26 cellular contexts compared by ENCODE assay signal in the genomic region with DNA sequence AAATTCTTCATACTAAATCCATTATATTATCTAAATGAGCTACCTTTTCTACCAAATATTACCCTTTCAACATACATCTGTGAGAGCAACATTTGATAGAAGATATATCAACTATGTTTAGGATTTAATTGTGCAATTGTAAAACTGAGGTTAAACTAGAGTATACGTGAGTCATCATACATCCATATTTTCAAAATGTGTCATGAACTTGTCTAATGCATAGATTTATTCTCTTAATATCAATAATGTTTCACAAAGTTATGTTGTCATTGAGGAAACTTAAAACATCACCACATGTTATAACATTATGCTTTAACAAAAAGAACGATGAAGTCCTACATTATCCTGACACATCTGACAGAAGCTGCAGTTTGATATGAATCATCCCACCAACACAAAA.
"Had no signal": no experiment of that assay in that cellular context is flagged by ENCODE, and none has a peak within 500 bp of the region (broad histone marks: within the 10 kb centered on the region; RNA-seq: fewer than 3 reads in every experiment).

No MANE protein-coding gene starts in this region.

- H3K27me3 ChIP-seq: adrenal gland, cardiac muscle cell, Peyer's patch had no signal

- H3K4me3 ChIP-seq: adrenal gland, cardiac muscle cell, Peyer's patch had no signal

- H3K4me1 Mint-ChIP-seq: activated naive CD8-positive, alpha-beta T cell treated with anti-CD3 and anti-CD28 coated beads, Interleukin-2, amount 10 ng/mL, durations not matched to agents 7 days and 5 days; WTC11 had no signal

- H3K4me1 ChIP-seq: adrenal gland, Peyer's patch had no signal

- H3K27me3 Mint-ChIP-seq: activated naive CD8-positive, alpha-beta T cell treated with anti-CD3 and anti-CD28 coated beads, Interleukin-2, amount 10 ng/mL, durations not matched to agents 7 days and 5 days had no signal

- H3K9me3 ChIP-seq: adrenal gland, Peyer's patch had no signal

- H3K36me3 Mint-ChIP-seq: activated naive CD8-positive, alpha-beta T cell treated with anti-CD3 and anti-CD28 coated beads, Interleukin-2, amount 10 ng/mL, durations not matched to agents 7 days and 5 days had no signal

- H3K27ac ChIP-seq: adrenal gland, cardiac muscle cell, Peyer's patch had no signal

- H3K27ac Mint-ChIP-seq: activated CD8-positive, alpha-beta T cell treated with anti-CD3 and anti-CD28 coated beads, Interleukin-2, amount 10 ng/mL, durations not matched to agents 7 days and 5 days; activated naive CD8-positive, alpha-beta T cell treated with anti-CD3 and anti-CD28 coated beads, Interleukin-2, amount 10 ng/mL, durations not matched to agents 7 days and 5 days; T-helper 1 cell treated with Interleukin-12 subunit alpha and Interleukin-12 subunit beta and Interleukin-4 antibody, amounts not matched to agents 30 μg/mL and 1 μg/mL, for 36 hours; WTC11 had no signal

- H3K36me3 ChIP-seq: adrenal gland, cardiac muscle cell, Peyer's patch had no signal

- DNase-seq: activated CD4-positive, alpha-beta T cell treated with anti-CD3 and anti-CD28 coated beads for 48 hours; activated CD4-positive, alpha-beta T cell treated with anti-CD3 and anti-CD28 coated beads, Interleukin-2, amount 50 U/mL, for 4 hours; activated CD4-positive, CD25-positive, alpha-beta regulatory T cell treated with anti-CD3 and anti-CD28 coated beads, Interleukin-2, amount 50 U/mL, for 72 hours; activated CD8-positive, alpha-beta memory T cell treated with anti-CD3 and anti-CD28 coated beads, Interleukin-2, amount 50 U/mL, for 48 hours; activated CD8-positive, alpha-beta T cell treated with anti-CD3 and anti-CD28 coated beads, Interleukin-2, amount 10 ng/mL, durations not matched to agents 7 days and 5 days; activated naive CD4-positive, alpha-beta T cell treated with anti-CD3 and anti-CD28 coated beads, Interleukin-2, amount 50 U/mL, for 16 hours; activated naive CD8-positive, alpha-beta T cell treated with anti-CD3 and anti-CD28 coated beads, Interleukin-2, amount 10 ng/mL, durations not matched to agents 7 days and 5 days; activated T-cell treated with anti-CD3 and anti-CD28 coated beads, Interleukin-2, amount 50 U/mL, for 1 hour; adrenal gland; anterior cingulate cortex; Kasumi-1; KBM-7; NCI-H1092; NCI-H1930; NCI-H2171; NCI-H2227 treated with DMSO at 0.1 percent for 48 hours; NCI-H446 treated with DMSO at 0.1 percent for 48 hours; NCI-H526 treated with DMSO at 0.1 percent for 48 hours; NCI-H82; NK-92 treated with Interleukin-12 subunit alpha and Interleukin-12 subunit beta, amount 100 ng/mL, for 24 hours; OCI-M1; Peyer's patch; SHP77 treated with DMSO at 0.1 percent for 48 hours had no signal

- ATAC-seq: activated CD8-positive, alpha-beta T cell treated with anti-CD3 and anti-CD28 coated beads, Interleukin-2, amount 10 ng/mL, durations not matched to agents 7 days and 5 days; WTC11 had no signal

- H3K4me3 Mint-ChIP-seq: activated CD8-positive, alpha-beta T cell treated with anti-CD3 and anti-CD28 coated beads, Interleukin-2, amount 10 ng/mL, durations not matched to agents 7 days and 5 days; activated naive CD8-positive, alpha-beta T cell treated with anti-CD3 and anti-CD28 coated beads, Interleukin-2, amount 10 ng/mL, durations not matched to agents 7 days and 5 days; T-helper 1 cell treated with Interleukin-12 subunit alpha and Interleukin-12 subunit beta and Interleukin-4 antibody, amounts not matched to agents 30 μg/mL and 1 μg/mL, for 36 hours; WTC11 had no signal
